Comparison of ENCODE assay signal across 28 cellular contexts in genomic region chrY:8058613-8059012, GRCh38.
"Had no signal": no experiment of that assay in that cellular context is flagged by ENCODE, and none has a peak within 500 bp of the region (broad histone marks: within the 10 kb centered on the region; RNA-seq: fewer than 3 reads in every experiment).

No MANE protein-coding gene starts in this region.

- H3K4me1 ChIP-seq: ascending aorta, breast epithelium, esophagus squamous epithelium, foreskin keratinocyte had no signal

- H3K27ac ChIP-seq: ascending aorta, breast epithelium, coronary artery, dorsolateral prefrontal cortex, esophagus squamous epithelium, foreskin keratinocyte, WERI-Rb-1 had no signal

- H3K27me3 ChIP-seq: ascending aorta, breast epithelium, dorsolateral prefrontal cortex, esophagus squamous epithelium, foreskin keratinocyte had no signal

- ATAC-seq: activated CD4-positive, CD25-positive, alpha-beta regulatory T cell treated with anti-CD3 and anti-CD28 coated beads, Interleukin-2, amount 50 U/mL, for 24 hours; activated CD8-positive, alpha-beta memory T cell treated with anti-CD3 and anti-CD28 coated beads, Interleukin-2, amount 10 ng/mL, durations not matched to agents 7 days and 5 days; activated CD8-positive, alpha-beta T cell treated with anti-CD3 and anti-CD28 coated beads, Interleukin-2, amount 10 ng/mL, durations not matched to agents 7 days and 5 days; activated naive CD4-positive, alpha-beta T cell treated with anti-CD3 and anti-CD28 coated beads, Interleukin-2, amount 50 U/mL, for 72 hours; activated T-cell treated with anti-CD3 and anti-CD28 coated beads, Interleukin-2, amount 50 U/mL, for 72 hours; foreskin keratinocyte; T-helper 17 cell had no signal

- DNase-seq: activated B cell treated with CpG ODN at 0.5 μM for 24 hours; activated CD4-positive, alpha-beta memory T cell treated with anti-CD3 and anti-CD28 coated beads for 36 hours; activated CD4-positive, alpha-beta T cell treated with anti-CD3 and anti-CD28 coated beads for 48 hours; activated CD4-positive, alpha-beta T cell treated with anti-CD3 and anti-CD28 coated beads, Interleukin-2, amount 50 U/mL, for 1 hour; activated CD8-positive, alpha-beta memory T cell treated with anti-CD3 and anti-CD28 coated beads, Interleukin-2, amount 10 ng/mL, durations not matched to agents 7 days and 5 days; activated CD8-positive, alpha-beta memory T cell treated with anti-CD3 and anti-CD28 coated beads, Interleukin-2, amount 50 U/mL, for 4 hours; activated CD8-positive, alpha-beta T cell treated with anti-CD3 and anti-CD28 coated beads, Interleukin-2, amount 10 ng/mL, durations not matched to agents 7 days and 5 days; activated gamma-delta T cell; activated naive CD4-positive, alpha-beta T cell; activated naive CD4-positive, alpha-beta T cell treated with anti-CD3 and anti-CD28 coated beads, Interleukin-2, amount 10 ng/mL, durations not matched to agents 7 days and 5 days; activated naive CD8-positive, alpha-beta T cell treated with anti-CD3 and anti-CD28 coated beads, Interleukin-2, amount 10 ng/mL, durations not matched to agents 7 days and 5 days; activated T-cell treated with anti-CD3 and anti-CD28 coated beads, Interleukin-2, amount 50 U/mL, for 24 hours; activated T-cell treated with anti-CD3 and anti-CD28 coated beads, Interleukin-2, amount 50 U/mL, for 72 hours; dorsolateral prefrontal cortex; effector memory CD4-positive, alpha-beta T cell; endodermal cell; esophagus squamous epithelium; head of caudate nucleus; T-helper 1 cell; T-helper 17 cell; T1000; WERI-Rb-1 had no signal

- H3K36me3 ChIP-seq: ascending aorta, breast epithelium, esophagus squamous epithelium, WERI-Rb-1 had no signal

- H3K4me3 ChIP-seq: ascending aorta, breast epithelium, coronary artery, dorsolateral prefrontal cortex, esophagus squamous epithelium had no signal

- H3K9me3 ChIP-seq: ascending aorta, breast epithelium, esophagus squamous epithelium had no signal
